Comparison of ENCODE assay signal across 1 cellular context in genomic region chr1:33306061-33306460, GRCh38.
TF ChIP-seq lines count a peak whose summit lies in the region.

No MANE protein-coding gene starts in this region.

TF ChIP-seq in H1, 55 proteins besides CTCF, POLR2A, EP300 and RAD21:
- TF ChIP-seq FOSL1 (IDR thresholded peaks at IDR 0.05; ENCODE audit: insufficient read depth, low read depth, low read length) = no peak
- TF ChIP-seq SIN3A (conservative IDR thresholded peaks at IDR 0.05 in 1 of 2, IDR thresholded peaks at IDR 0.05 in 1 of 2; ENCODE audit: low read depth in 1 of 2, low read length in 2 of 2) = no peak
- TF ChIP-seq TEAD4 (IDR thresholded peaks at IDR 0.05; ENCODE audit: low read depth, low read length) = no peak
- no peak for TF ChIP-seq SUZ12 (IDR thresholded peaks at IDR 0.05; ENCODE audit: low read length)
- TF ChIP-seq SP1 (IDR thresholded peaks at IDR 0.05; ENCODE audit: low read depth, low read length) = no peak
- no peak for TF ChIP-seq TAF7 (optimal IDR thresholded peaks at IDR 0.05; ENCODE audit: borderline replicate concordance, low read depth, low read length)
- no peak for TF ChIP-seq RBBP5 (IDR thresholded peaks at IDR 0.05; ENCODE audit: borderline replicate concordance, low read depth, low read length)
- no peak for TF ChIP-seq TAF1 (IDR thresholded peaks at IDR 0.05; ENCODE audit: low read depth, low read length)
- no peak for TF ChIP-seq GABPA (IDR thresholded peaks at IDR 0.05; ENCODE audit: borderline replicate concordance, insufficient read depth, low read length)
- TF ChIP-seq JUN (IDR thresholded peaks at IDR 0.05; ENCODE audit: low read depth, low read length) = no peak
- TF ChIP-seq YY1 (IDR thresholded peaks at IDR 0.05; ENCODE audit: low read depth, low read length) = no peak
- no peak for TF ChIP-seq CEBPB (IDR thresholded peaks at IDR 0.05; ENCODE audit: low read depth, low read length)
- TF ChIP-seq CREB1 (IDR thresholded peaks at IDR 0.05) = no peak
- TF ChIP-seq CTBP2 (IDR thresholded peaks at IDR 0.05; ENCODE audit: borderline replicate concordance, insufficient read depth, insufficient read length, low read length) = no peak
TF ChIP-seq in H1: peak in this region for 0.
